Comparison of ENCODE assay signal across 8 cellular contexts in the genomic region with DNA sequence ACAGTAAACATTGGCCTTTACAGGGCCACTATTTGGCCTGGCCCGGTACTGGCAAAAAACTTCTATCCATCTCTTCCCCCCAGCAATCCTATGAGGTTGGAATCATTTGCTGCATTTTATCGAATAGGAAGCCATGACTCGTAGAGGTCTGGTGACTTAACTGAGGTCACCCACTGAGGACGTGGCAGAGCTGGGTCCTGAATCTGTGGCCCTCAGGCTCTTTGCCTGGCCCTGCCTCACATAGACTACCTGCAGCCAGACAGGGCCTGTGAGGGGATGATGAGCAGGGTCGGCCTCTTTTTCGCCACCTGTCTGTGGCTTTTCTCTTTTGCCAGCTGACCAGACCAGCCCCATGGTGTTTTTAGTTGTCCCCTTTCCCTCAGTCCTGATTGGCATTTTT. TPM values are rescaled to one million over a fixed set of nuclear protein-coding genes. Genes with fewer than 3 reads are reported as not detected.
DNase-seq lines count a peak whose midpoint lies in the region; ATAC-seq and TF ChIP-seq lines count a peak whose summit lies in the region.
"Had no signal": no experiment of that assay in that cellular context is flagged by ENCODE, and none has a peak within 500 bp of the region (broad histone marks: within the 10 kb centered on the region; RNA-seq: fewer than 3 reads in every experiment).

No MANE protein-coding gene starts in this region.

- H3K27ac Mint-ChIP-seq in IgD-negative memory B cell (peak overlapping the region in 2 of 3 donors; percentile 92 to 96), neural crest cell (ENCODE audit: unreplicated experiment) (no peak overlapping the region)
- peak overlapping the region; percentile 90 for H3K27ac Mint-ChIP-seq in activated naive CD8-positive, alpha-beta T cell

- DNase-seq in neural crest cell (ENCODE audit: low read depth, low spot score): no peak
- no peak for DNase-seq in amniotic stem cell (lab: John Stamatoyannopoulos, UW)
- DNase-seq: effector CD4-positive, alpha-beta T cell; NCI-H2081 had no signal

- peaks cover 2% of the 10 kb centered on the region for H3K36me3 Mint-ChIP-seq in IgD-negative memory B cell
- peaks cover 4% of the 10 kb centered on the region for H3K36me3 Mint-ChIP-seq in activated naive CD8-positive, alpha-beta T cell
- H3K36me3 Mint-ChIP-seq in neural crest cell (ENCODE audit: low read depth): peaks cover 8% of the 10 kb centered on the region

- no peak for TF ChIP-seq CTCF in neural crest cell (conservative IDR thresholded peaks at IDR 0.05)

- H3K9me3 Mint-ChIP-seq in IgD-negative memory B cell: no peaks in the 10 kb centered on the region
- no peaks in the 10 kb centered on the region for H3K9me3 Mint-ChIP-seq in activated naive CD8-positive, alpha-beta T cell (ENCODE audit: low read depth)
- H3K9me3 Mint-ChIP-seq in neural crest cell: no peaks in the 10 kb centered on the region

- ATAC-seq in HG03354 (IDR thresholded peaks at IDR 0.05; ENCODE audit: poor library complexity, severe bottlenecking, unreplicated experiment): no peak
- ATAC-seq in HG03342 (IDR thresholded peaks at IDR 0.05; ENCODE audit: unreplicated experiment): no peak

- H3K4me1 Mint-ChIP-seq in IgD-negative memory B cell: peaks cover 23 to 29% (median 27%) of the 10 kb centered on the region in 3 donors
- H3K4me1 Mint-ChIP-seq in activated naive CD8-positive, alpha-beta T cell (ENCODE audit: low read depth): peaks cover 40% of the 10 kb centered on the region
- peaks cover 31% of the 10 kb centered on the region for H3K4me1 Mint-ChIP-seq in neural crest cell

- peak overlapping the region; percentile 21 to 97 (median 96) for H3K4me3 Mint-ChIP-seq in IgD-negative memory B cell
- peak overlapping the region; percentile 95 for H3K4me3 Mint-ChIP-seq in activated naive CD8-positive, alpha-beta T cell
- H3K4me3 Mint-ChIP-seq in neural crest cell: peak overlapping the region; percentile 96

- H3K27me3 Mint-ChIP-seq in IgD-negative memory B cell: no peaks in the 10 kb centered on the region
- H3K27me3 Mint-ChIP-seq in activated naive CD8-positive, alpha-beta T cell: no peaks in the 10 kb centered on the region
- H3K27me3 Mint-ChIP-seq in neural crest cell (ENCODE audit: low read depth): no peaks in the 10 kb centered on the region

RNA-seq across cellular contexts. Expression of a gene that starts 1.9 kb away (rescaled TPM):
- 187 TPM for polyA plus RNA-seq in IgD-negative memory B cell
- 141 and 144 TPM in 2 replicates for total RNA-seq in neural crest cell

RNA-seq across cellular contexts. Expression of a gene that starts 12.1 kb away (rescaled TPM):
- 884 TPM for polyA plus RNA-seq in IgD-negative memory B cell
- total RNA-seq in neural crest cell: 640 and 669 TPM in 2 replicates

RNA-seq across cellular contexts. Expression of a gene that starts 14.1 kb away (rescaled TPM):
- polyA plus RNA-seq in IgD-negative memory B cell: not detected
- 0.79 and 1.2 TPM in 2 replicates for total RNA-seq in neural crest cell

RNA-seq across cellular contexts. Expression of a gene that starts 18.4 kb away (rescaled TPM):
- polyA plus RNA-seq in IgD-negative memory B cell: 362 TPM
- 9.6 and 12.4 TPM in 2 replicates for total RNA-seq in neural crest cell

RNA-seq across cellular contexts. Expression of a gene that starts 35.7 kb away (rescaled TPM):
- not detected for polyA plus RNA-seq in IgD-negative memory B cell
- total RNA-seq in neural crest cell: 6.7 and 7.7 TPM in 2 replicates
